ENCODE assay signal across 23 cellular contexts in genomic region chr11:46972343-46972742, GRCh38. TPM values are rescaled to one million over a fixed set of nuclear protein-coding genes. Genes with fewer than 3 reads are reported as not detected.
A peak's percentile ranks its signal among the peaks of the same experiment; 100 is the strongest.
DNase-seq lines count a peak whose midpoint lies in the region; ATAC-seq, FAIRE-seq and TF ChIP-seq lines count a peak whose summit lies in the region.
"Had no signal": no experiment of that assay in that cellular context is flagged by ENCODE, and none has a peak within 500 bp of the region (broad histone marks: within the 10 kb centered on the region; RNA-seq: fewer than 3 reads in every experiment).

No MANE protein-coding gene starts in this region.

- no peak overlapping the region for H3K27ac ChIP-seq in K562 (ENCODE audit: extremely low read depth, low read depth, low read length)
- no peak overlapping the region for H3K27ac ChIP-seq in left lung
- H3K27ac ChIP-seq in upper lobe of left lung: no peak overlapping the region
- H3K27ac ChIP-seq in MM.1S (ENCODE audit: low read length): no peak overlapping the region
- H3K27ac ChIP-seq: neutrophil, psoas muscle had no signal

- no peak overlapping the region for H3K4me3 ChIP-seq in K562
- H3K4me3 ChIP-seq in left lung: no peak overlapping the region
- no peak overlapping the region for H3K4me3 ChIP-seq in upper lobe of left lung
- no peak overlapping the region for H3K4me3 ChIP-seq in MM.1S (ENCODE audit: low read length)
- H3K4me3 ChIP-seq: lung, psoas muscle, skin epidermis had no signal

- no peak for TF ChIP-seq CTCF in K562 (IDR thresholded peaks at IDR 0.05 in 2 of 3, conservative IDR thresholded peaks at IDR 0.05 in 1 of 3; ENCODE audit: insufficient read depth in 2 of 3, low read depth in 1 of 3, low read length in 3 of 3)
- TF ChIP-seq CTCF in left lung (IDR thresholded peaks at IDR 0.05): no peak
- no peak for TF ChIP-seq CTCF in upper lobe of left lung (IDR thresholded peaks at IDR 0.05)
- TF ChIP-seq CTCF in MM.1S (IDR thresholded peaks at IDR 0.05; ENCODE audit: low read length): no peak

- TF ChIP-seq EP300 in K562 (IDR thresholded peaks at IDR 0.05; ENCODE audit: low read length) (no peak), upper lobe of left lung (IDR thresholded peaks at IDR 0.05) (no peak)

- CTCF ChIA-PET in K562 (lab: Yijun Ruan, JAX; ENCODE audit: low intra/inter-chr PET ratio): no interaction called here

- no peaks in the 10 kb centered on the region for H3K27me3 Mint-ChIP-seq in activated naive CD8-positive, alpha-beta T cell treated with anti-CD3 and anti-CD28 coated beads, Interleukin-2, amount 10 ng/mL, durations not matched to agents 7 days and 5 days
- no peaks in the 10 kb centered on the region for H3K27me3 Mint-ChIP-seq in activated naive CD8-positive, alpha-beta T cell treated with anti-CD3 and anti-CD28 coated beads for 36 hours
- H3K27me3 Mint-ChIP-seq: activated CD4-positive, alpha-beta memory T cell treated with anti-CD3 and anti-CD28 coated beads, Interleukin-2, amount 10 ng/mL, durations not matched to agents 7 days and 5 days had no signal

- no peaks in the 10 kb centered on the region for H3K36me3 Mint-ChIP-seq in activated naive CD8-positive, alpha-beta T cell treated with anti-CD3 and anti-CD28 coated beads, Interleukin-2, amount 10 ng/mL, durations not matched to agents 7 days and 5 days
- no peaks in the 10 kb centered on the region for H3K36me3 Mint-ChIP-seq in activated naive CD8-positive, alpha-beta T cell treated with anti-CD3 and anti-CD28 coated beads for 36 hours

- TF ChIP-seq POLR2A in K562 (conservative IDR thresholded peaks at IDR 0.05) (no peak), upper lobe of left lung (IDR thresholded peaks at IDR 0.05) (no peak)

- no peaks in the 10 kb centered on the region for H3K9me3 Mint-ChIP-seq in activated naive CD8-positive, alpha-beta T cell treated with anti-CD3 and anti-CD28 coated beads, Interleukin-2, amount 10 ng/mL, durations not matched to agents 7 days and 5 days
- no peaks in the 10 kb centered on the region for H3K9me3 Mint-ChIP-seq in activated naive CD8-positive, alpha-beta T cell treated with anti-CD3 and anti-CD28 coated beads for 36 hours
- H3K9me3 Mint-ChIP-seq: activated CD4-positive, alpha-beta memory T cell treated with anti-CD3 and anti-CD28 coated beads, Interleukin-2, amount 10 ng/mL, durations not matched to agents 7 days and 5 days had no signal

- H3K27ac Mint-ChIP-seq in activated naive CD8-positive, alpha-beta T cell treated with anti-CD3 and anti-CD28 coated beads, Interleukin-2, amount 10 ng/mL, durations not matched to agents 7 days and 5 days: peak overlapping the region; percentile 19
- no peak overlapping the region for H3K27ac Mint-ChIP-seq in activated naive CD8-positive, alpha-beta T cell treated with anti-CD3 and anti-CD28 coated beads for 36 hours
- H3K27ac Mint-ChIP-seq: activated CD4-positive, alpha-beta memory T cell treated with anti-CD3 and anti-CD28 coated beads, Interleukin-2, amount 10 ng/mL, durations not matched to agents 7 days and 5 days had no signal

- POLR2A ChIA-PET in activated naive CD8-positive, alpha-beta T cell treated with anti-CD3 and anti-CD28 coated beads, Interleukin-2, amount 10 ng/mL, durations not matched to agents 7 days and 5 days (lab: Charles Lee): no interaction called here
- POLR2A ChIA-PET in K562 (lab: Yijun Ruan, JAX): no interaction called here

- H3K36me3 ChIP-seq in K562 (ENCODE audit: control insufficient read depth, insufficient read depth, low read length): no peaks in the 10 kb centered on the region
- H3K36me3 ChIP-seq in left lung: no peaks in the 10 kb centered on the region
- no peaks in the 10 kb centered on the region for H3K36me3 ChIP-seq in upper lobe of left lung
- H3K36me3 ChIP-seq in MM.1S (replicated peaks; ENCODE audit: insufficient read depth, low read length): no peaks in the 10 kb centered on the region
- H3K36me3 ChIP-seq: neutrophil had no signal

- DNase-seq in activated naive CD8-positive, alpha-beta T cell treated with anti-CD3 and anti-CD28 coated beads, Interleukin-2, amount 10 ng/mL, durations not matched to agents 7 days and 5 days: no peak
- no peak for DNase-seq in activated naive CD8-positive, alpha-beta T cell treated with anti-CD3 and anti-CD28 coated beads for 36 hours
- DNase-seq in K562 (ENCODE audit: extremely low read depth in 1 of 4, low spot score in 3 of 4) (no peak), left lung (no peak), upper lobe of left lung (no peak), HUDEP-2 (lab: John Stamatoyannopoulos, UW; ENCODE audit: unreplicated experiment in 76 of 76) (no peak), mesenteric fat pad (ENCODE audit: low spot score) (no peak), MM.1S (no peak)
- DNase-seq: activated CD4-positive, alpha-beta memory T cell treated with anti-CD3 and anti-CD28 coated beads, Interleukin-2, amount 10 ng/mL, durations not matched to agents 7 days and 5 days; activated CD4-positive, CD25-positive, alpha-beta regulatory T cell treated with anti-CD3 and anti-CD28 coated beads, Interleukin-2, amount 50 U/mL, for 72 hours; activated effector memory CD4-positive, alpha-beta T cell treated with Interleukin-2 at 50 U/mL for 16 hours; cortex of kidney; islet precursor cell; NCI-H1417; NCI-H82; PC-3; psoas muscle; stimulated activated CD4-positive, alpha-beta T cell treated with anti-CD3 and anti-CD28 coated beads, Interleukin-1b, Interleukin-23, amount 100 ng/mL, for 48 hours had no signal

- 60% methylated on average over 2 of the region's 2 CpGs for WGBS in K562 (ENCODE audit: insufficient coverage, low coverage, missing lambda C conversion rate)
- 66 to 68% methylated on average over 2 of the region's 2 CpGs for WGBS in upper lobe of left lung, 2 donors

- no TSS peak for BruUV-seq in K562 (replicated peaks; lab: Mats Ljungman, UMichigan)

- H3K9me3 ChIP-seq in K562 (replicated peaks; ENCODE audit: control insufficient read depth, insufficient read depth, low read depth, low read length) (no peaks in the 10 kb centered on the region), left lung (no peaks in the 10 kb centered on the region), upper lobe of left lung (no peaks in the 10 kb centered on the region), MM.1S (replicated peaks; ENCODE audit: insufficient read depth, low read length) (no peaks in the 10 kb centered on the region)
- H3K9me3 ChIP-seq: neutrophil, psoas muscle had no signal

- FAIRE-seq in K562 (lab: Jason Lieb, UNC): no peak
- FAIRE-seq: H1 had no signal

- H3F3A ChIP-seq in MM.1S (ENCODE audit: insufficient read depth, low read length): no peaks in the 10 kb centered on the region

- H3K79me2 ChIP-seq in K562 (ENCODE audit: control insufficient read depth, insufficient read depth, low read length) (no peaks in the 10 kb centered on the region), MM.1S (ENCODE audit: low read length) (no peaks in the 10 kb centered on the region)

- H3K4me2 ChIP-seq in K562 (ENCODE audit: insufficient read depth, low read length) (no peak overlapping the region; the same call in 1 of the 2 replicates), MM.1S (ENCODE audit: low read depth, low read length) (no peak overlapping the region)

- TF ChIP-seq RAD21 in K562 (CRISPR knock-in tag; conservative IDR thresholded peaks at IDR 0.05 in 1 of 2, IDR thresholded peaks at IDR 0.05 in 1 of 2): no peak

- no peak overlapping the region for H3K9ac ChIP-seq in K562 (ENCODE audit: insufficient read depth in 1 of 2, low read depth in 2 of 2, low read length in 2 of 2)
- H3K9ac ChIP-seq in MM.1S (ENCODE audit: low read length): no peak overlapping the region

- H3K4me3 Mint-ChIP-seq in activated naive CD8-positive, alpha-beta T cell treated with anti-CD3 and anti-CD28 coated beads, Interleukin-2, amount 10 ng/mL, durations not matched to agents 7 days and 5 days: no peak overlapping the region
- no peak overlapping the region for H3K4me3 Mint-ChIP-seq in activated naive CD8-positive, alpha-beta T cell treated with anti-CD3 and anti-CD28 coated beads for 36 hours
- H3K4me3 Mint-ChIP-seq: activated CD4-positive, alpha-beta memory T cell treated with anti-CD3 and anti-CD28 coated beads, Interleukin-2, amount 10 ng/mL, durations not matched to agents 7 days and 5 days had no signal

- H3K9me1 ChIP-seq in K562 (ENCODE audit: control insufficient read depth, insufficient read depth, low read length): no peaks in the 10 kb centered on the region

- H3K4me1 ChIP-seq in K562 (replicated peaks in 1 of 2; ENCODE audit: control insufficient read depth in 2 of 2, insufficient read depth in 2 of 2, low read length in 2 of 2) (peaks cover 0 to 4% of the 10 kb centered on the region in 2 experiments; a peak in 1 of 5 replicates), left lung (no peaks in the 10 kb centered on the region), upper lobe of left lung (peaks cover 0 to 5% (median 2%) of the 10 kb centered on the region in 4 donors), MM.1S (ENCODE audit: low read length) (no peaks in the 10 kb centered on the region)
- H3K4me1 ChIP-seq: psoas muscle had no signal

- H2AFZ ChIP-seq in K562 (ENCODE audit: low read depth, low read length): no peak overlapping the region
- no peak overlapping the region for H2AFZ ChIP-seq in MM.1S (ENCODE audit: low read length)

- no peaks in the 10 kb centered on the region for H3K4me1 Mint-ChIP-seq in activated naive CD8-positive, alpha-beta T cell treated with anti-CD3 and anti-CD28 coated beads, Interleukin-2, amount 10 ng/mL, durations not matched to agents 7 days and 5 days
- H3K4me1 Mint-ChIP-seq in activated naive CD8-positive, alpha-beta T cell treated with anti-CD3 and anti-CD28 coated beads for 36 hours: peaks cover 3% of the 10 kb centered on the region

- ATAC-seq in activated naive CD8-positive, alpha-beta T cell treated with anti-CD3 and anti-CD28 coated beads, Interleukin-2, amount 10 ng/mL, durations not matched to agents 7 days and 5 days (ENCODE audit: low read depth): no peak
- ATAC-seq in K562 (peak; percentile 42; the same call in 1 of the 3 replicates), left lung (peak; percentile 61), upper lobe of left lung (ENCODE audit: low FRiP score in 2 of 2) (peak; percentile 19 to 59)
- ATAC-seq: PC-3, psoas muscle, Right ventricle myocardium inferior had no signal

- in situ Hi-C loops in K562 (cut with MboI): no loop called here

- intact Hi-C loops in K562 (cut with micrococcal nuclease) (no loop called here), left lung (cut with DNase I) (no loop called here)

- H3K27me3 ChIP-seq in K562 (ENCODE audit: control insufficient read depth in 2 of 2, insufficient read depth in 2 of 2, low read length in 2 of 2) (no peaks in the 10 kb centered on the region), left lung (no peaks in the 10 kb centered on the region), upper lobe of left lung (no peaks in the 10 kb centered on the region), MM.1S (replicated peaks; ENCODE audit: insufficient read depth, low read length) (no peaks in the 10 kb centered on the region)
- H3K27me3 ChIP-seq: neutrophil had no signal

- H4K20me1 ChIP-seq in K562 (replicated peaks; ENCODE audit: control insufficient read depth, insufficient read depth, low read length) (no peaks in the 10 kb centered on the region), MM.1S (ENCODE audit: insufficient read depth, low read length) (no peaks in the 10 kb centered on the region)

- no peaks in the 10 kb centered on the region for H3K9me2 ChIP-seq in MM.1S (replicated peaks; ENCODE audit: insufficient read depth, low read length)

RNA-seq across cellular contexts. Expression of gene CSTPP1, which starts 35.8 kb away (rescaled TPM):
- total RNA-seq in activated naive CD8-positive, alpha-beta T cell treated with anti-CD3 and anti-CD28 coated beads, Interleukin-2, amount 10 ng/mL, durations not matched to agents 7 days and 5 days: 10 to 100 TPM; 14.2 to 16.5 TPM
- total RNA-seq in activated naive CD8-positive, alpha-beta T cell treated with anti-CD3 and anti-CD28 coated beads for 36 hours: 10 to 100 TPM; 13.0 to 15.0 TPM
- 37.5 and 39.3 TPM in 2 replicates for total RNA-seq in K562 (2011; cell fraction: chromatin; rRNA removed; ENCODE audit: low replicate concordance)
- total RNA-seq in K562 (2011; cell fraction: nucleolus; rRNA removed): 20.5 and 22.9 TPM in 2 replicates
- 30.4 and 49.0 TPM in 2 replicates for total RNA-seq in K562 (2011; cell fraction: nucleoplasm; rRNA removed)
- 9.4 and 11.9 TPM in 2 replicates for total RNA-seq in K562 (2014; rRNA removed)
- total RNA-seq in K562 (2014; rRNA removed; fragmentation: Illumina TruSeq; extraction: Trizol): 7.7 and 8.4 TPM in 2 replicates
- total RNA-seq in K562 (2015; rRNA removed; fragmentation: Illumina TruSeq; extraction: Trizol): 9.0 and 10.9 TPM in 2 replicates
- 10.8 and 12.1 TPM in 2 replicates for total RNA-seq in K562 (2021)
- 8.6 and 12.5 TPM in 2 replicates for polyA plus RNA-seq in K562 (2011; rRNA removed)
- polyA plus RNA-seq in K562 (2011; cell fraction: cytosol; rRNA removed): 14.4 and 14.6 TPM in 2 replicates
- 14.0 and 18.0 TPM in 2 replicates for polyA plus RNA-seq in K562 (2011; cell fraction: nucleus; rRNA removed)
- polyA plus RNA-seq in K562 (2012): 16.2 and 20.3 TPM in 2 replicates
- polyA plus RNA-seq in K562 (2014; fragmentation: Illumina TruSeq; extraction: Trizol): 16.6 and 17.8 TPM in 2 replicates
- polyA plus RNA-seq in K562 (2014; fragmentation: Nextera tagmentation; extraction: Ambion mirVana): 1 to 10 TPM; 6.5 to 7.6 TPM
- 9.2 and 10.3 TPM in 2 replicates for polyA plus RNA-seq in K562 (2014; rRNA removed)
- polyA minus RNA-seq in K562 (2011; rRNA and poly(A)+ RNA removed): 12.2 and 12.3 TPM in 2 replicates
- polyA minus RNA-seq in K562 (2011; cell fraction: cytosol; rRNA and poly(A)+ RNA removed): 11.0 and 12.8 TPM in 2 replicates
- polyA minus RNA-seq in K562 (2011; cell fraction: nucleus; rRNA and poly(A)+ RNA removed): 10.1 and 14.7 TPM in 2 replicates
- 10 to 100 TPM; 28.7 to 36.4 TPM for total RNA-seq in left lung
- 10 to 100 TPM; 23.9 to 71.2 (median 47.2) TPM for total RNA-seq in upper lobe of left lung
- 15.3 TPM for total RNA-seq in mesenteric fat pad

RNA-seq across cellular contexts. Expression of gene LRP4, which starts 54.0 kb away (rescaled TPM):
- total RNA-seq in activated naive CD8-positive, alpha-beta T cell treated with anti-CD3 and anti-CD28 coated beads, Interleukin-2, amount 10 ng/mL, durations not matched to agents 7 days and 5 days: under 1 TPM in 1 of 2 experiments, not detected in 1; 0.06 TPM
- total RNA-seq in activated naive CD8-positive, alpha-beta T cell treated with anti-CD3 and anti-CD28 coated beads for 36 hours: under 1 TPM; 0.20 to 0.43 TPM
- total RNA-seq in K562 (2011; cell fraction: chromatin; rRNA removed; ENCODE audit: low replicate concordance): 1.4 and 1.5 TPM in 2 replicates
- 0.79 and 1.2 TPM in 2 replicates for total RNA-seq in K562 (2011; cell fraction: nucleolus; rRNA removed)
- 0.66 and 1.8 TPM in 2 replicates for total RNA-seq in K562 (2011; cell fraction: nucleoplasm; rRNA removed)
- total RNA-seq in K562 (2014; rRNA removed) (0.09 and 0.16 TPM in 2 replicates), K562 (2014; rRNA removed; fragmentation: Illumina TruSeq; extraction: Trizol) (0.25 and 0.29 TPM in 2 replicates), K562 (2015; rRNA removed; fragmentation: Illumina TruSeq; extraction: Trizol) (0.07 TPM in 1 of 2 replicates, not detected in the other), K562 (2021) (0.35 and 0.60 TPM in 2 replicates), left lung (1 to 10 TPM; 4.9 to 5.0 TPM), upper lobe of left lung (1 to 10 TPM; 2.6 to 8.8 (median 5.2) TPM), mesenteric fat pad (3.1 TPM)
- polyA plus RNA-seq in K562 (2011; rRNA removed) (0.30 and 0.54 TPM in 2 replicates), K562 (2014; fragmentation: Illumina TruSeq; extraction: Trizol) (0.30 and 0.32 TPM in 2 replicates), K562 (2014; fragmentation: Nextera tagmentation; extraction: Ambion mirVana) (under 1 TPM; 0.04 to 0.10 TPM), K562 (2014; rRNA removed) (0.04 and 0.19 TPM in 2 replicates)
- polyA plus RNA-seq in K562 (2011; cell fraction: cytosol; rRNA removed): 0.21 and 0.34 TPM in 2 replicates
- polyA plus RNA-seq in K562 (2011; cell fraction: nucleus; rRNA removed): 0.87 and 1.3 TPM in 2 replicates
- polyA plus RNA-seq in K562 (2012): 0.08 and 0.22 TPM in 2 replicates
- polyA minus RNA-seq in K562 (2011; rRNA and poly(A)+ RNA removed): 0.46 and 0.72 TPM in 2 replicates
- 1.0 and 1.7 TPM in 2 replicates for polyA minus RNA-seq in K562 (2011; cell fraction: cytosol; rRNA and poly(A)+ RNA removed)
- polyA minus RNA-seq in K562 (2011; cell fraction: nucleus; rRNA and poly(A)+ RNA removed): 0.78 and 1.1 TPM in 2 replicates
